ENCODE assay signal across 1 cellular context in the genomic region with DNA sequence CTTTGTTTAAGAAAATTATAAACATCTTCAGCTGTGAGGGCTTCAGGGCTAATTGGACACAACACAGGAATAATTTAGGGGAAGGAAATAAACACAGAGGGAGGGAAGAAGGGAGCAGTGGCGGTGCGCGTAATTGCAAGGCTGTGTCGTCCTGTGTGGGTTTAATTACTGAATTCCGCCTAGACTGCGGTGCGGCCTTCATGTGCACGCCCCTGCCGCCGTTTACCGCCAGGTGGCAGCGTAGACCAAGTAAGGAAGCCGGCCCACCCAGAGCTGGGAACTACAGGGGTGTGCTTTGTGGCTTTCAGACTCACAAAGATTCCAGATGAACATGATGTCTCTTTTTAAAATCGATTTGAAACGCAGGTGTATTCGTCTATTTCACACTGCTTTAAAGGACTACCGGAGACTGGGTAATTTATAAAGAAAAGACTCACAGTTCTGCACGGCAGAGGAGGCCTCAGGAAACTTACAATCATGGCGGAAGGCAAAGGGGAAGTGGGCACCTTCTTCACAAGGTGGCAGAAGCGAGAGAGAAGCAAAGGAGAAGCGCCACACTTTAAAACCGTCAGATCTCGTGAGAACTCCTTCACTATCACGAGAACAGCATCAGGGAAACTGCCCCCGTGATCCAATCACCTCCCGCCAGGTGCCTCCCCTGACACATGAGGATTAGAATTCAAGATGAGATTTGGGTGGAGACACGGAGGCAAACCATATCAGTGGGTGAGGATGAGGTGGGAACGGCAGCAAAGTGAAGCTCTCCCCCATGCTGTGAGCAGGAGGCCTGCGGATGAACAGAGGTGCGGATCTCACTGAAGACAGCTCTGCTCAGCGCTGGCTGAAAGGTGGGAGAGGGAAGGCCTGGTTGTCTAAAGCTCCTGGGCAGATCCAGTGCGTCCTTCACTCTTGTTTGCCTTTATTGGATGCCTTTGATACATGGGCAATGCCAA.
TF ChIP-seq lines count a peak whose summit lies in the region.

No MANE protein-coding gene starts in this region.

TF ChIP-seq in HepG2, 621 proteins besides CTCF, POLR2A, EP300 and RAD21 (continued from another document):
- TF ChIP-seq, protein P1, sequence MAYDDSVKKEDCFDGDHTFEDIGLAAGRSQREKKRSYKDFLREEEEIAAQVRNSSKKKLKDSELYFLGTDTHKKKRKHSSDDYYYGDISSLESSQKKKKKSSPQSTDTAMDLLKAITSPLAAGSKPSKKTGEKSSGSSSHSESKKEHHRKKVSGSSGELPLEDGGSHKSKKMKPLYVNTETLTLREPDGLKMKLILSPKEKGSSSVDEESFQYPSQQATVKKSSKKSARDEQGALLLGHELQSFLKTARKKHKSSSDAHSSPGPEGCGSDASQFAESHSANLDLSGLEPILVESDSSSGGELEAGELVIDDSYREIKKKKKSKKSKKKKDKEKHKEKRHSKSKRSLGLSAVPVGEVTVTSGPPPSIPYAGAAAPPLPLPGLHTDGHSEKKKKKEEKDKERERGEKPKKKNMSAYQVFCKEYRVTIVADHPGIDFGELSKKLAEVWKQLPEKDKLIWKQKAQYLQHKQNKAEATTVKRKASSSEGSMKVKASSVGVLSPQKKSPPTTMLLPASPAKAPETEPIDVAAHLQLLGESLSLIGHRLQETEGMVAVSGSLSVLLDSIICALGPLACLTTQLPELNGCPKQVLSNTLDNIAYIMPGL (CRISPR knock-in tag; IDR thresholded peaks at IDR 0.05; ENCODE audit: borderline replicate concordance in 1 of 2, low read depth in 1 of 2), result 0 out of 4 replicates have a peak, but pooled peaks of 1 of the 2 experiments have one; percentile 10
